16 cellular contexts compared by ENCODE assay signal in the genomic region with DNA sequence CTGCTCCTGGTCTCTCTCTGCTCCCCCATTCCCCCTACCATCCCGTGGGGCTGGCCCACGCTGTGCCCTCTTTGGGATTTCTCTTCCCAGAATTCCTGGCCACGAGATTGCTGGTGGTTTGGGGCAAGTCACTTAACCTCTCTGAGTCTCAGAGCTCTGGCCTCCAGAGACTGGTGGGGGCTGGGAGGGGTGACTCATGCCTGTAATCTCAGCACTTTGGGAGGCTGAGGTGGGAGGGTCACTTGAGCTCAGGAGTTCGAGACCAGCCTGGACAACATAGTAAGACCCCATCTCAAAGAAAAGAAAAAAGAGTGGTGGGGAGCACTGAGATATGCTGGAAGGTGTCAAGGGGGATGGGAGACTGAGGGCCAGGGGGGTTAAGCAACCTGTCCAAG. TPM values are rescaled to one million over a fixed set of nuclear protein-coding genes. Genes with fewer than 3 reads are reported as not detected.
DNase-seq lines count a peak whose midpoint lies in the region; ATAC-seq and TF ChIP-seq lines count a peak whose summit lies in the region.
"Had no signal": no experiment of that assay in that cellular context is flagged by ENCODE, and none has a peak within 500 bp of the region (broad histone marks: within the 10 kb centered on the region; RNA-seq: fewer than 3 reads in every experiment).

No MANE protein-coding gene starts in this region.

- H3K4me3 ChIP-seq in SK-N-SH (ENCODE audit: low read depth in 2 of 2, low read length in 1 of 2) = no peak overlapping the region
- H3K4me3 ChIP-seq in mesenchymal stem cell (ENCODE audit: insufficient read depth in 1 of 2, low read depth in 1 of 2, low read length in 2 of 2) = no peak overlapping the region
- no peak overlapping the region for H3K4me3 ChIP-seq in heart right ventricle

- TF ChIP-seq RAD21 in SK-N-SH (IDR thresholded peaks at IDR 0.05; ENCODE audit: low read length) = no peak

- POLR2A ChIA-PET in SK-N-SH (lab: Yijun Ruan, JAX) = no interaction called here

- no peaks in the 10 kb centered on the region for H3K9me2 ChIP-seq in SK-N-SH

- intact Hi-C loops in heart right ventricle (cut with DNase I) = no loop called here

- H2BK120ac ChIP-seq in mesenchymal stem cell (ENCODE audit: low read depth, low read length) = no peak overlapping the region

- no peaks in the 10 kb centered on the region for H3F3A ChIP-seq in SK-N-SH (replicated peaks; ENCODE audit: insufficient read depth)

- H2AFZ ChIP-seq in SK-N-SH (ENCODE audit: low read depth) (no peak overlapping the region), mesenchymal stem cell (ENCODE audit: low read depth, low read length) (no peak overlapping the region)

- no peak overlapping the region for H3K9ac ChIP-seq in SK-N-SH
- H3K9ac ChIP-seq in mesenchymal stem cell (ENCODE audit: low read length) = no peak overlapping the region

- peaks cover 17% of the 10 kb centered on the region for H4K20me1 ChIP-seq in SK-N-SH (ENCODE audit: insufficient read depth)

- H3K9me3 ChIP-seq in SK-N-SH = no peaks in the 10 kb centered on the region
- H3K9me3 ChIP-seq in mesenchymal stem cell (ENCODE audit: control insufficient read depth, low read length) = no peaks in the 10 kb centered on the region
- no peaks in the 10 kb centered on the region for H3K9me3 ChIP-seq in heart right ventricle

- no peak overlapping the region for H2BK12ac ChIP-seq in mesenchymal stem cell (ENCODE audit: low read length in 2 of 2)

- H3K4ac ChIP-seq in mesenchymal stem cell (ENCODE audit: low read depth in 1 of 2, low read length in 2 of 2) = no peak overlapping the region

- H2BK5ac ChIP-seq in mesenchymal stem cell (ENCODE audit: low read depth, low read length, poor library complexity, severe bottlenecking) = no peak overlapping the region

- H3K14ac ChIP-seq in mesenchymal stem cell (ENCODE audit: low read length in 2 of 2) = no peak overlapping the region

- no peak overlapping the region for H4K91ac ChIP-seq in mesenchymal stem cell (ENCODE audit: low read length)

- H4K8ac ChIP-seq in mesenchymal stem cell (ENCODE audit: low read length) = no peak overlapping the region

- H3K27ac ChIP-seq in SK-N-SH (ENCODE audit: low read depth in 2 of 2, low read length in 1 of 2) = no peak overlapping the region
- H3K27ac ChIP-seq in mesenchymal stem cell (ENCODE audit: low read length, poor library complexity, severe bottlenecking) = no peak overlapping the region
- no peak overlapping the region for H3K27ac ChIP-seq in heart right ventricle

- ATAC-seq in SK-N-SH treated with all-trans-retinoic acid at 6 μM for 48 hours = no peak
- no peak for ATAC-seq in heart right ventricle

- WGBS in SK-N-SH (ENCODE audit: low lambda C conversion rate) = 94% methylated on average over 3 of the region's 4 CpGs
- 75% methylated on average over 4 of the region's 4 CpGs for WGBS in mesenchymal stem cell
- 76 to 79% methylated on average over 4 of the region's 4 CpGs for WGBS in heart right ventricle, 2 donors

- H3K18ac ChIP-seq in mesenchymal stem cell (ENCODE audit: low read depth in 1 of 2, low read length in 2 of 2) = peak overlapping the region in 1 of 2 experiments; percentile 25

- no peak for TF ChIP-seq CTCF in SK-N-SH (IDR thresholded peaks at IDR 0.05)
- no peak for TF ChIP-seq CTCF in heart right ventricle (IDR thresholded peaks at IDR 0.05)

- H2AK5ac ChIP-seq in mesenchymal stem cell (ENCODE audit: low read length, severe bottlenecking) = no peak overlapping the region

- DNase-seq in SK-N-SH (no peak), MV-4-11 (lab: John Stamatoyannopoulos, UW) (peak; percentile 11), astrocyte of the hippocampus (ENCODE audit: low read depth, low spot score) (peak; percentile 53), mesenchymal stem cell (peak; percentile 27), NCI-H146 treated with DMSO at 0.1 percent for 48 hours (lab: John Stamatoyannopoulos, UW; ENCODE audit: unreplicated experiment) (no peak), heart right ventricle (no peak), GM19240 (ENCODE audit: insufficient read length, low spot score) (no peak)
- DNase-seq: CD4-positive, CD25-positive, alpha-beta regulatory T cell; DND-41; Karpas-422; NCI-H1417; NCI-H2029; NCI-H510A treated with DMSO at 0.1 percent for 48 hours; SIG-M5 had no signal

- CTCF ChIA-PET in SK-N-SH (lab: Yijun Ruan, JAX) = interaction anchor here (0.7 kb wide), 1 partner anchor 579 kb away, joined by 3 read pairs; no protein-coding TSS in a partner anchor

- no peak overlapping the region for H2BK15ac ChIP-seq in mesenchymal stem cell (ENCODE audit: low read depth, poor library complexity, severe bottlenecking)

- TF ChIP-seq EP300 in SK-N-SH (IDR thresholded peaks at IDR 0.05; ENCODE audit: borderline replicate concordance in 1 of 2, low read depth in 1 of 2, low read length in 1 of 2) = no peak

- H3K4me1 ChIP-seq in SK-N-SH (ENCODE audit: control insufficient read depth in 1 of 2, insufficient read depth in 2 of 2, low read depth in 1 of 2, low read length in 1 of 2) (peaks cover 0 to 15% of the 10 kb centered on the region in 2 experiments; a peak in 2 of 4 replicates), mesenchymal stem cell (ENCODE audit: control insufficient read depth, insufficient read depth, low read depth, low read length) (peaks cover 57% of the 10 kb centered on the region), heart right ventricle (peaks cover 17 to 61% (median 44%) of the 10 kb centered on the region in 9 donors)

- H3K23ac ChIP-seq in mesenchymal stem cell (ENCODE audit: low read length in 2 of 2) = no peak overlapping the region

- H3K79me2 ChIP-seq in SK-N-SH (ENCODE audit: insufficient read depth) = no peaks in the 10 kb centered on the region

- H3K36me3 ChIP-seq in SK-N-SH (replicated peaks in 1 of 2; ENCODE audit: control insufficient read depth in 1 of 2, insufficient read depth in 2 of 2, low read length in 1 of 2) = peaks cover 0 to 19% of the 10 kb centered on the region in 2 experiments
- peaks cover 0 to 3% of the 10 kb centered on the region in 2 experiments for H3K36me3 ChIP-seq in mesenchymal stem cell (ENCODE audit: control insufficient read depth in 1 of 2, insufficient read depth in 2 of 2, low read depth in 1 of 2, low read length in 2 of 2)
- no peaks in the 10 kb centered on the region for H3K36me3 ChIP-seq in heart right ventricle

- H3K27me3 ChIP-seq in SK-N-SH (ENCODE audit: insufficient read depth) (no peaks in the 10 kb centered on the region), mesenchymal stem cell (ENCODE audit: control insufficient read depth in 1 of 2, insufficient read depth in 1 of 2, low read length in 2 of 2) (peaks cover 5 to 9% of the 10 kb centered on the region in 2 experiments), heart right ventricle (peaks cover 0 to 85% (median 0%) of the 10 kb centered on the region in 7 donors)

- H3K79me1 ChIP-seq in mesenchymal stem cell (replicated peaks; ENCODE audit: low read length, poor library complexity, severe bottlenecking) = no peaks in the 10 kb centered on the region

- no peak overlapping the region for H3K4me2 ChIP-seq in SK-N-SH
- H3K4me2 ChIP-seq in mesenchymal stem cell (ENCODE audit: low read length, poor library complexity, severe bottlenecking) = no peak overlapping the region

TF ChIP-seq in SK-N-SH, 30 proteins besides CTCF, POLR2A, EP300 and RAD21:
- TF ChIP-seq FOSL2 (IDR thresholded peaks at IDR 0.05; ENCODE audit: borderline replicate concordance, low read depth) = peak; percentile 18; the same call in 1 of the 2 replicates
- TF ChIP-seq, protein P1, sequence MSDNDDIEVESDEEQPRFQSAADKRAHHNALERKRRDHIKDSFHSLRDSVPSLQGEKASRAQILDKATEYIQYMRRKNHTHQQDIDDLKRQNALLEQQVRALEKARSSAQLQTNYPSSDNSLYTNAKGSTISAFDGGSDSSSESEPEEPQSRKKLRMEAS (IDR thresholded peaks at IDR 0.05; ENCODE audit: low read depth) = no peak

TF ChIP-seq in SK-N-SH treated with all-trans-retinoic acid at 6 μM for 48 hours, 23 proteins besides CTCF, POLR2A, EP300 and RAD21 (continues in another document):
- TF ChIP-seq ISL1 (CRISPR knock-in tag; IDR thresholded peaks at IDR 0.05) (no peak), TCF4 (CRISPR knock-in tag; IDR thresholded peaks at IDR 0.05; ENCODE audit: borderline replicate concordance) (no peak), ARNTL (CRISPR knock-in tag; IDR thresholded peaks at IDR 0.05; ENCODE audit: borderline replicate concordance, low read depth) (no peak), ZNF565 (CRISPR knock-in tag; conservative IDR thresholded peaks at IDR 0.05; ENCODE audit: low read depth) (no peak), CSRNP3 (CRISPR knock-in tag; IDR thresholded peaks at IDR 0.05) (no peak), CSDC2 (CRISPR knock-in tag; IDR thresholded peaks at IDR 0.05) (no peak)

RNA-seq across cellular contexts. Expression of gene OTUB1, which starts 18.3 kb away (rescaled TPM):
- polyA plus RNA-seq in SK-N-SH (2012; rRNA removed) (183 and 195 TPM in 2 replicates), heart right ventricle (10 to 100 TPM; 34.9 to 87.0 TPM)
- polyA plus RNA-seq in SK-N-SH (2012; cell fraction: cytosol; rRNA removed) = 76.2 and 109 TPM in 2 replicates
- polyA plus RNA-seq in SK-N-SH (2012; cell fraction: nucleus; rRNA removed) = 446 and 520 TPM in 2 replicates
- polyA plus RNA-seq in mesenchymal stem cell (2013, experiment 1 of 2) = 63.8 TPM
- 61.4 TPM for polyA plus RNA-seq in mesenchymal stem cell (2013, experiment 2 of 2)
- 10 to 100 TPM; 47.0 to 58.2 (median 49.8) TPM for total RNA-seq in heart right ventricle

RNA-seq across cellular contexts. Expression of gene COX8A, which starts 30.2 kb away (rescaled TPM):
- polyA plus RNA-seq in SK-N-SH (2012; rRNA removed) (597 and 824 TPM in 2 replicates), heart right ventricle (1,000 to 10,000 TPM; 1,312 to 2,481 TPM)
- 313 and 507 TPM in 2 replicates for polyA plus RNA-seq in SK-N-SH (2012; cell fraction: cytosol; rRNA removed)
- polyA plus RNA-seq in SK-N-SH (2012; cell fraction: nucleus; rRNA removed) = 180 and 321 TPM in 2 replicates
- polyA plus RNA-seq in mesenchymal stem cell (2013, experiment 1 of 2) = 504 TPM
- 497 TPM for polyA plus RNA-seq in mesenchymal stem cell (2013, experiment 2 of 2)
- total RNA-seq in heart right ventricle = 1,000 to 10,000 TPM in 6 of 10 donors, 100 to 1,000 TPM in 4; 868 to 1,274 (median 1,041) TPM

RNA-seq across cellular contexts. Expression of gene FLRT1, which starts 31.1 kb away (rescaled TPM):
- polyA plus RNA-seq in SK-N-SH (2012; rRNA removed) = 0.03 TPM in 2 replicates
- 0.05 and 0.06 TPM in 2 replicates for polyA plus RNA-seq in SK-N-SH (2012; cell fraction: cytosol; rRNA removed)
- 0.06 and 0.07 TPM in 2 replicates for polyA plus RNA-seq in SK-N-SH (2012; cell fraction: nucleus; rRNA removed)
- 0.11 TPM for polyA plus RNA-seq in mesenchymal stem cell (2013, experiment 1 of 2)
- polyA plus RNA-seq in mesenchymal stem cell (2013, experiment 2 of 2) = 0.10 TPM
- total RNA-seq in heart right ventricle = under 1 TPM; 0.17 to 0.83 (median 0.39) TPM
- polyA plus RNA-seq in heart right ventricle = under 1 TPM; 0.22 to 0.44 TPM
- total RNA-seq: A172; CD4-positive, CD25-positive, alpha-beta regulatory T cell had no signal

Comparison
In these comparisons a context has a peak if more than half of its experiments do, and no peak if none do; other contexts are left out.
1. DNase-seq: peak in MV-4-11 (single experiment), astrocyte of the hippocampus (single experiment) and mesenchymal stem cell (single experiment); none in SK-N-SH (single experiment), NCI-H146 treated with DMSO at 0.1 percent for 48 hours (single experiment), heart right ventricle (0 of 2) and GM19240 (single experiment).